ENCODE assay signal across 14 cellular contexts in the genomic region with DNA sequence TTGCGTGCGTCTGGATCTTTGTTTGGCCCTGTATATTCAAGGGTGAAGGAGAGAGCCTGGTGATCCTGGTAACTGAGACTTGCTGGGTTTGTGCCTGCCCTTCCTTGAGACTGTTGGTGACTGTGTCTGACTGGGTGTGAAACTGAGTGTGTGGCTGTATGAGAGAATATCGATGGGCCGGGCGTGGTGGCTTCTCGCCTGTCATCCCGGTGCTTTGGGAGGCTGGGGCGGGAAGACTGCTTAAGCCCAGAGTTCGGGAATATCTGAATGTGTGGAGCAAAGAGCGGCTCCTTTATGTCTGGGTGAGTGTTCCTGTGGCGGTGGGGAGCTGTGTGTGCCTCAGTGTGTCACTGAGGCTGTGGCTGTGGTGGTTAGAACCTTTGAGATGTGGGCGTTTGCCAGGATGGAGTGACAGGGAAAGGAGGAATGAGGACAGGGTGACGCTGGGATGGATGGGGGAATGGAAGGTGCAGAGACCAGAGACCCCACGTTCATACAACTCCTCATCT. TPM values are rescaled to one million over a fixed set of nuclear protein-coding genes. Genes with fewer than 3 reads are reported as not detected.
A peak's percentile ranks its signal among the peaks of the same experiment; 100 is the strongest.
DNase-seq lines count a peak whose midpoint lies in the region; ATAC-seq, FAIRE-seq and TF ChIP-seq lines count a peak whose summit lies in the region.
"Had no signal": no experiment of that assay in that cellular context is flagged by ENCODE, and none has a peak within 500 bp of the region (broad histone marks: within the 10 kb centered on the region; RNA-seq: fewer than 3 reads in every experiment).

No MANE protein-coding gene starts in this region.

- H3K4me2 ChIP-seq in astrocyte (ENCODE audit: low read length): peak overlapping the region; percentile 87
- H3K4me2 ChIP-seq in GM23338: no peak overlapping the region

- H3K4me1 ChIP-seq in heart right ventricle (peaks cover 0 to 65% (median 44%) of the 10 kb centered on the region in 9 donors), astrocyte (ENCODE audit: insufficient read depth, low read length) (peaks cover 50% of the 10 kb centered on the region), mucosa of rectum (ENCODE audit: control insufficient read depth in 2 of 2, insufficient read depth in 2 of 2, low read length in 2 of 2) (peaks cover 33 to 37% of the 10 kb centered on the region in 2 donors), GM23338 (ENCODE audit: insufficient read depth) (peaks cover 20% of the 10 kb centered on the region; the same call in 1 of the 2 replicates)

- H4K20me1 ChIP-seq in astrocyte (ENCODE audit: insufficient read depth, low read length) (peaks cover 24% of the 10 kb centered on the region), GM23338 (replicated peaks; ENCODE audit: insufficient read depth) (peaks cover 12% of the 10 kb centered on the region)

- 78% methylated on average over 14 of the region's 14 CpGs for WGBS in heart right ventricle, 2 donors

- H3K9me3 Mint-ChIP-seq in astrocyte (ENCODE audit: unreplicated experiment) (no peaks in the 10 kb centered on the region), GM23338 (peaks cover 5% of the 10 kb centered on the region; the same call in 2 of the 3 replicates)

- H3K9me3 ChIP-seq in heart right ventricle: no peaks in the 10 kb centered on the region
- H3K9me3 ChIP-seq in astrocyte (ENCODE audit: insufficient read depth, low read depth, low read length): no peaks in the 10 kb centered on the region
- no peaks in the 10 kb centered on the region for H3K9me3 ChIP-seq in mucosa of rectum (ENCODE audit: control insufficient read depth in 2 of 2, low read length in 2 of 2)
- H3K9me3 ChIP-seq: ovary had no signal

- H3K79me2 ChIP-seq in astrocyte (ENCODE audit: insufficient read depth, low read length) (peaks cover 22% of the 10 kb centered on the region), GM23338 (replicated peaks; ENCODE audit: insufficient read depth) (peaks cover 18% of the 10 kb centered on the region)

- no peak for ATAC-seq in heart right ventricle
- no peak for ATAC-seq in GM23338
- ATAC-seq: HCT116 had no signal

- intact Hi-C loops in heart right ventricle (cut with DNase I): loop anchor here in 1 of 10 donors (5.0 kb wide), 1 partner anchor 54 kb away; the partner anchor contains the start of gene BSDC1
- intact Hi-C loops in cardiac septum (cut with DNase I): no loop called here

- H3F3A ChIP-seq in GM23338 (replicated peaks; ENCODE audit: low read depth): peaks cover 13% of the 10 kb centered on the region

- peaks cover 0 to 11% (median 0%) of the 10 kb centered on the region in 7 donors for H3K27me3 ChIP-seq in heart right ventricle
- H3K27me3 ChIP-seq in astrocyte (ENCODE audit: insufficient read depth, low read length): no peaks in the 10 kb centered on the region
- H3K27me3 ChIP-seq in mucosa of rectum (ENCODE audit: control insufficient read depth in 2 of 2, insufficient read depth in 2 of 2, low read length in 2 of 2): no peaks in the 10 kb centered on the region
- peaks cover 7% of the 10 kb centered on the region; the same call in 1 of the 2 replicates for H3K27me3 ChIP-seq in GM23338 (ENCODE audit: insufficient read depth)
- H3K27me3 ChIP-seq: ovary had no signal

- H3K27me3 Mint-ChIP-seq in astrocyte (ENCODE audit: low read depth, unreplicated experiment) (peaks cover 2% of the 10 kb centered on the region), GM23338 (ENCODE audit: insufficient read depth, low read depth, poor library complexity) (peaks cover 27% of the 10 kb centered on the region)

- H2AFZ ChIP-seq in astrocyte (ENCODE audit: low read depth, low read length): peak overlapping the region; percentile 2
- no peak overlapping the region for H2AFZ ChIP-seq in GM23338

- no peak for TF ChIP-seq CTCF in heart right ventricle (IDR thresholded peaks at IDR 0.05)
- TF ChIP-seq CTCF in astrocyte (IDR thresholded peaks at IDR 0.05; ENCODE audit: insufficient read depth, low read depth, low read length): no peak
- TF ChIP-seq CTCF in GM23338 (conservative IDR thresholded peaks at IDR 0.05; ENCODE audit: low read depth in 2 of 2): no peak

- no peak for DNase-seq in heart right ventricle
- no peak for DNase-seq in cardiac septum (ENCODE audit: low spot score)
- DNase-seq in astrocyte (ENCODE audit: low read depth): no peak
- DNase-seq in T1000 (lab: John Stamatoyannopoulos, UW): no peak
- DNase-seq in NCI-H2196 (lab: John Stamatoyannopoulos, UW; ENCODE audit: unreplicated experiment): no peak
- no peak for DNase-seq in GM23338 (ENCODE audit: low spot score)
- DNase-seq: activated CD8-positive, alpha-beta memory T cell treated with anti-CD3 and anti-CD28 coated beads, Interleukin-2, amount 50 U/mL, for 48 hours; NCI-H1092 treated with DMSO at 0.1 percent for 48 hours; NCI-H524 treated with DMSO at 0.1 percent for 48 hours had no signal

- H3K27ac Mint-ChIP-seq in astrocyte (ENCODE audit: unreplicated experiment) (peak overlapping the region; percentile 44), GM23338 (no peak overlapping the region)

- peaks cover 8% of the 10 kb centered on the region for H3K36me3 Mint-ChIP-seq in astrocyte (ENCODE audit: low read depth, unreplicated experiment)
- peaks cover 14% of the 10 kb centered on the region for H3K36me3 Mint-ChIP-seq in GM23338 (ENCODE audit: low read depth)

- H3K36me3 ChIP-seq in heart right ventricle: peaks cover 0 to 9% (median 0%) of the 10 kb centered on the region in 9 donors
- peaks cover 3% of the 10 kb centered on the region for H3K36me3 ChIP-seq in astrocyte (ENCODE audit: insufficient read depth, low read length)
- H3K36me3 ChIP-seq in mucosa of rectum (ENCODE audit: control insufficient read depth in 2 of 2, insufficient read depth in 2 of 2, low read length in 2 of 2): peaks cover 0 to 5% of the 10 kb centered on the region in 2 donors
- H3K36me3 ChIP-seq in GM23338 (ENCODE audit: insufficient read depth): no peaks in the 10 kb centered on the region
- H3K36me3 ChIP-seq: ovary had no signal

- H3K27ac ChIP-seq in heart right ventricle (peak overlapping the region in 7 of 10 donors; percentile 48 to 89 (median 62)), astrocyte (ENCODE audit: low read depth, low read length) (peak overlapping the region; percentile 4), mucosa of rectum (ENCODE audit: low read depth in 2 of 2, low read length in 2 of 2) (peak overlapping the region; percentile 34 to 43), temporal lobe (ENCODE audit: low read depth, low read length) (peak overlapping the region; percentile 99), GM23338 (ENCODE audit: low read depth) (no peak overlapping the region)
- H3K27ac ChIP-seq: ovary had no signal

- FAIRE-seq in astrocyte (lab: Jason Lieb, UNC): no peak

- peak overlapping the region; percentile 11 for H3K9ac ChIP-seq in astrocyte (ENCODE audit: low read length)
- H3K9ac ChIP-seq in mucosa of rectum (ENCODE audit: low read depth in 1 of 2, low read length in 2 of 2): peak overlapping the region in 1 of 2 donors; percentile 38

- H3K4me3 ChIP-seq in heart right ventricle: no peak overlapping the region
- no peak overlapping the region for H3K4me3 ChIP-seq in astrocyte (ENCODE audit: insufficient read depth, low read depth, low read length)
- peak overlapping the region in 1 of 2 donors; percentile 38 for H3K4me3 ChIP-seq in mucosa of rectum (ENCODE audit: low read length in 2 of 2)
- H3K4me3 ChIP-seq in GM23338: no peak overlapping the region
- H3K4me3 ChIP-seq: ovary had no signal

- H3K4me1 Mint-ChIP-seq in astrocyte (ENCODE audit: low read depth, unreplicated experiment): peaks cover 30% of the 10 kb centered on the region
- peaks cover 32% of the 10 kb centered on the region for H3K4me1 Mint-ChIP-seq in GM23338

- H3K9me2 ChIP-seq in GM23338 (ENCODE audit: insufficient read depth): no peaks in the 10 kb centered on the region

- peak overlapping the region; percentile 52 for H3K4me3 Mint-ChIP-seq in astrocyte (ENCODE audit: unreplicated experiment)
- H3K4me3 Mint-ChIP-seq in GM23338: no peak overlapping the region; the same call in 2 of the 3 replicates

TF ChIP-seq in GM23338, 12 proteins besides CTCF, POLR2A, EP300 and RAD21:
- no peak for TF ChIP-seq NANOG (IDR thresholded peaks at IDR 0.05; ENCODE audit: borderline replicate concordance)

RNA-seq across cellular contexts. Expression of gene MARCKSL1, which starts 2.7 kb away (rescaled TPM):
- total RNA-seq in heart right ventricle (10 to 100 TPM in 8 of 10 donors, 1 to 10 TPM in 2; 6.3 to 27.4 (median 13.2) TPM), cardiac septum (12.0 TPM), astrocyte (185 and 213 TPM in 2 replicates), temporal lobe (355 TPM)
- polyA plus RNA-seq in heart right ventricle (10 to 100 TPM; 21.1 to 61.1 TPM), GM23338 (2016; fragmentation: Nextera tagmentation; extraction: Ambion mirVana) (553 and 576 TPM in 2 replicates)
- 266 and 329 TPM in 2 replicates for total RNA-seq in GM23338 (2014; rRNA removed; shearing (Covaris generic))

RNA-seq across cellular contexts. Expression of gene FAM229A, which starts 23.6 kb away (rescaled TPM):
- total RNA-seq in heart right ventricle (1 to 10 TPM in 9 of 10 donors, under 1 TPM in 1; 0.93 to 5.2 (median 2.2) TPM), cardiac septum (3.2 TPM), astrocyte (3.5 and 4.2 TPM in 2 replicates), temporal lobe (2.2 TPM)
- polyA plus RNA-seq in heart right ventricle (10 to 100 TPM in 1 of 2 donors, 1 to 10 TPM in 1; 2.8 to 13.4 TPM), GM23338 (2016; fragmentation: Nextera tagmentation; extraction: Ambion mirVana) (2.1 and 3.6 TPM in 2 replicates)
- 0.27 and 4.2 TPM in 2 replicates for total RNA-seq in GM23338 (2014; rRNA removed; shearing (Covaris generic))

RNA-seq across cellular contexts. Expression of gene TSSK3, which starts 23.6 kb away (rescaled TPM):
- total RNA-seq in heart right ventricle (1 to 10 TPM in 7 of 10 donors, under 1 TPM in 3; 0.47 to 5.8 (median 1.7) TPM), cardiac septum (2.6 TPM), astrocyte (0.32 and 0.87 TPM in 2 replicates), temporal lobe (not detected)
- polyA plus RNA-seq in heart right ventricle (1 to 10 TPM in 1 of 2 donors, under 1 TPM in 1; 0.10 to 4.4 TPM), GM23338 (2016; fragmentation: Nextera tagmentation; extraction: Ambion mirVana) (0.54 TPM in 1 of 2 replicates, not detected in the other)
- total RNA-seq in GM23338 (2014; rRNA removed; shearing (Covaris generic)): not detected in 2 replicates
- total RNA-seq: kidney epithelial cell had no signal

RNA-seq across cellular contexts. Expression of gene HDAC1, which starts 46.8 kb away (rescaled TPM):
- total RNA-seq in heart right ventricle (10 to 100 TPM; 27.5 to 43.5 (median 33.0) TPM), cardiac septum (29.9 TPM), astrocyte (94.1 and 99.6 TPM in 2 replicates), temporal lobe (18.7 TPM)
- polyA plus RNA-seq in heart right ventricle (10 to 100 TPM; 29.6 to 33.9 TPM), GM23338 (2016; fragmentation: Nextera tagmentation; extraction: Ambion mirVana) (82.6 and 84.7 TPM in 2 replicates)
- total RNA-seq in GM23338 (2014; rRNA removed; shearing (Covaris generic)): 104 and 116 TPM in 2 replicates

RNA-seq across cellular contexts. Expression of gene BSDC1, which starts 55.5 kb away (rescaled TPM):
- total RNA-seq in heart right ventricle: 10 to 100 TPM; 37.2 to 49.4 (median 45.9) TPM
- polyA plus RNA-seq in heart right ventricle: 10 to 100 TPM; 21.4 to 24.1 TPM
- total RNA-seq in cardiac septum: 41.3 TPM
- total RNA-seq in astrocyte: 71.9 and 73.1 TPM in 2 replicates
- total RNA-seq in temporal lobe: 55.6 TPM
- 50.7 and 55.8 TPM in 2 replicates for total RNA-seq in GM23338 (2014; rRNA removed; shearing (Covaris generic))
- 22.7 and 24.9 TPM in 2 replicates for polyA plus RNA-seq in GM23338 (2016; fragmentation: Nextera tagmentation; extraction: Ambion mirVana)
